ENCODE assay signal across 10 cellular contexts in genomic region chr7:2934211-2934731, GRCh38.
DNase-seq lines count a peak whose midpoint lies in the region; ATAC-seq, FAIRE-seq and TF ChIP-seq lines count a peak whose summit lies in the region.
"Had no signal": no experiment of that assay in that cellular context is flagged by ENCODE, and none has a peak within 500 bp of the region (broad histone marks: within the 10 kb centered on the region; RNA-seq: fewer than 3 reads in every experiment).

No MANE protein-coding gene starts in this region.

- DNase-seq in ELR (ENCODE audit: low read depth): peak; percentile 69
- peak; percentile 73 for DNase-seq in RCC 7860 (ENCODE audit: low spot score)
- peak; percentile 91 for DNase-seq in epithelial cell of esophagus (ENCODE audit: low read depth)
- no peak for DNase-seq in smooth muscle cell (lab: John Stamatoyannopoulos, UW; ENCODE audit: unreplicated experiment)
- no peak for DNase-seq in type B pancreatic cell (ENCODE audit: extremely low spot score, unreplicated experiment)
- no peak for DNase-seq in occipital lobe (lab: John Stamatoyannopoulos, UW)
- no peak for DNase-seq in NCI-H526 treated with DMSO at 0.1 percent for 48 hours (lab: John Stamatoyannopoulos, UW)

- no peaks in the 10 kb centered on the region for H3F3A ChIP-seq in smooth muscle cell (ENCODE audit: low read depth)

- H3K36me3 ChIP-seq in smooth muscle cell (ENCODE audit: low read depth): no peaks in the 10 kb centered on the region

- H3K4me1 Mint-ChIP-seq in type B pancreatic cell (ENCODE audit: unreplicated experiment): no peaks in the 10 kb centered on the region

- peak overlapping the region; percentile 68 for H3K27ac ChIP-seq in smooth muscle cell (ENCODE audit: low read depth)

- peak overlapping the region; percentile 23 for H3K4me2 ChIP-seq in smooth muscle cell

- no peak for ATAC-seq in GM18519 (IDR thresholded peaks at IDR 0.05; ENCODE audit: low FRiP score, unreplicated experiment)
- ATAC-seq: left colon had no signal

- peak overlapping the region; percentile 18 for H2AFZ ChIP-seq in smooth muscle cell (ENCODE audit: low read depth)

- H3K79me2 ChIP-seq in smooth muscle cell (ENCODE audit: low read depth): no peaks in the 10 kb centered on the region

- no peaks in the 10 kb centered on the region for H3K36me3 Mint-ChIP-seq in type B pancreatic cell

- WGBS in smooth muscle cell (ENCODE audit: low lambda C conversion rate): 64% methylated on average over 15 of the region's 15 CpGs

- no peak overlapping the region for H3K4me3 Mint-ChIP-seq in type B pancreatic cell

- H3K4me3 ChIP-seq in epithelial cell of esophagus (ENCODE audit: low read length) (no peak overlapping the region), smooth muscle cell (no peak overlapping the region)

- peak; percentile 42 for FAIRE-seq in RCC 7860 (lab: Jason Lieb, UNC)
- FAIRE-seq: GM18507 had no signal

- no peak overlapping the region for H3K27ac Mint-ChIP-seq in type B pancreatic cell

- no peaks in the 10 kb centered on the region for H4K20me1 ChIP-seq in smooth muscle cell (ENCODE audit: low read depth)

- TF ChIP-seq CTCF in epithelial cell of esophagus (IDR thresholded peaks at IDR 0.05; ENCODE audit: insufficient read depth, low read depth, low read length, missing control alignments) (peak; percentile 6), smooth muscle cell (IDR thresholded peaks at IDR 0.05; ENCODE audit: borderline replicate concordance, insufficient read depth, poor library complexity, severe bottlenecking) (peak; percentile 24), type B pancreatic cell (conservative IDR thresholded peaks at IDR 0.05) (no peak)

- H3K4me1 ChIP-seq in smooth muscle cell (ENCODE audit: low read depth): peaks cover 8% of the 10 kb centered on the region

- no peaks in the 10 kb centered on the region for H3K9me3 Mint-ChIP-seq in type B pancreatic cell

- H3K27me3 ChIP-seq in smooth muscle cell (ENCODE audit: low read depth): no peaks in the 10 kb centered on the region

- H3K9me3 ChIP-seq in smooth muscle cell (replicated peaks; ENCODE audit: low read depth): no peaks in the 10 kb centered on the region

- H3K27me3 Mint-ChIP-seq in type B pancreatic cell: peaks cover 13% of the 10 kb centered on the region

- H3K9ac ChIP-seq in smooth muscle cell (ENCODE audit: low read depth): no peak overlapping the region

Comparison
In these comparisons a context has a peak if more than half of its experiments do, and no peak if none do; other contexts are left out.
1. DNase-seq: peak in ELR (single experiment), RCC 7860 (single experiment) and epithelial cell of esophagus (single experiment); none in smooth muscle cell (single experiment), type B pancreatic cell (single experiment), occipital lobe (single experiment) and NCI-H526 treated with DMSO at 0.1 percent for 48 hours (single experiment).